ENCODE assay signal across 1 cellular context in the genomic region with DNA sequence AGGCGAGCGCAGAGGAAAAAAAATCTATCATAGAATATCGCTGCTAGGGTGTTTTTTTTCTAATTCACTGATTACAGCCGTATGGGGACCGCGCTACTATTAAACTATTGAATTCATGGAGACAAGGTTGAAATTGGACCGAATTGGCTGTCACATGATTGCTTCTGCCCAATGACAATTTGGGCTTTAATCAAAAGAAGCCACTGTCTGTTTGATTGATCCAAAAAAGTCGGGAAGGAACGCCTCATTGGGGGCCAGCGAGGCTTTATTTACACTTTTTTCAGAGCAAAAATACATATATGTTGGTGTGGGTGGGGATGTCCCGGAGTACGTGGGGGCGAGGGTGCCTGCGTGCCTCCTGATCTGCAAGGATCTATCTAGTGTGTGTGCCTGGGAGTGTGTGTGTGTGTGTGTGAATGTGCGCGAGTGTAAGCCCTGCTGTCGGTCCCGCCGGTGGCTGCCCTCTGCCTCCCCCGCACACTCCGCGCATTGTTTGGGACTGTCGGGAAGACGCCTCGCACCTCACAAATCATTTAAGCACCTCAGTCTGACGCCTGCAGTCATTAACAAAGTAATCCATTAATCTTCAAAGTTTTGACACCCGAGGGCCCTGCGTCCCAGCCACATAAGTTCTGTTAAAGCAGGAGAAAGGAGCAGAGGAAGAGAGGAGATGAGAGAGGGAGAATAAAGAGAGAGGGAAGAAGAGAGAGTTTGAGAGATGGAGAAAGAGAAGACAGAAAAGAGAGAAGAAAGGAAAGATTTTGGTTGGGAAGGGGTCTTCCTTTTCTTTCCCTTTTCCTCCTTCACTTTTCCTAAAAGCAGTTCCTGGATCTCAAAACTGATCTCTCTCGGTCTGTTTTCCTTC.
TF ChIP-seq lines count a peak whose summit lies in the region.

A gene (minus strand): TSS at position 106 of the 865 bp plus-strand sequence. CDS start 183 bp downstream, outside the sequence.

TF ChIP-seq in endothelial cell of umbilical vein, 7 proteins besides CTCF, POLR2A, EP300 and RAD21 (continued from another document):
- TF ChIP-seq, protein P1, sequence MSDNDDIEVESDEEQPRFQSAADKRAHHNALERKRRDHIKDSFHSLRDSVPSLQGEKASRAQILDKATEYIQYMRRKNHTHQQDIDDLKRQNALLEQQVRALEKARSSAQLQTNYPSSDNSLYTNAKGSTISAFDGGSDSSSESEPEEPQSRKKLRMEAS (IDR thresholded peaks at IDR 0.05; ENCODE audit: insufficient read depth, insufficient read length) = no peak
- no peak for TF ChIP-seq JUN (IDR thresholded peaks at IDR 0.05; ENCODE audit: borderline replicate concordance, insufficient read depth, insufficient read length, low read depth)
